ENCODE assay signal across 8 cellular contexts in the genomic region with DNA sequence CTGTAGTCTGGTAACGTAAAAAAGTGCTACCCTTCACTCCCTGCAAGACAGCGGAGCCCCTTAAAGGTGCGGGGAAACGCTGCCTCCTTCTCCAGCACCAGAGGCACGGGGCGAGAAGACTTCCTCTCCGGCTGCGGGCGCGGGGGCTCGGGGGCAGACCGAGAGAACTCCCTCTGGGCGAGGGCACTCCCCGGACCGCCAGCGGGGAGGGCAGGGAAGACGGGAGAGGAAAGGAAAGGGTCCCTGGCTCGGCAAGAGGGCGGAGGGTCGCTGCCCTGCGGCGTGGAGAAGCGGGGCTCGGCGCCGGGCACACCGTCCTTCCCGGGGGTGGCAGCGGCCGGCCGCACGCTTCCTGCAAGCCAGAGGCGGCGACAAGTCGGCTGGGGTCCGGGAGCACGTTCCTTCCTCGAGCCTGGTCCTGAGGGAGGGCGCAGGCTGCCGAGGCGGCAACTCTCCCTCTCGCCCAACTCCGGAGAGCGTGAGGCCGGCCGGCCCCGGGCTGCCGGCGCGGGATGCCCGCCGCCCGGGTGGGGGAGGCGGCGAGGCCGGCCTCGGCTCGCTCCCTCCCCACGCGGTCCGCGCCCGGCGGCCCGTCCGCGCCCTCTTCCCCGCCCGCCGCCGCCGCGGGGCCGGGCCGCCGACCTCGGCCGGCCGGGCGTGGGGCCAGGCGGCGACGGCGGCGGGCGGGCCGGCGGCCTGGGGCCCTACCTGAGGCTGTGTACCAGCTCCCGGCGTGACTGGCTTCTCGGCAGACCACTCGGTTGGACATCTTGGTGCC. TPM values are rescaled to one million over a fixed set of nuclear protein-coding genes. Genes with fewer than 3 reads are reported as not detected.
DNase-seq lines count a peak whose midpoint lies in the region; ATAC-seq, FAIRE-seq and TF ChIP-seq lines count a peak whose summit lies in the region.

No MANE protein-coding gene starts in this region.

- H3K4me1 Mint-ChIP-seq in activated CD4-positive, alpha-beta T cell treated with anti-CD3 and anti-CD28 coated beads for 36 hours = peaks cover 44% of the 10 kb centered on the region

- no peak overlapping the region for H2AFZ ChIP-seq in HepG2 (ENCODE audit: low read length)

- H3K4me3 ChIP-seq in HepG2 (replicated peaks in 1 of 3; ENCODE audit: insufficient read depth in 1 of 3, low read depth in 2 of 3, low read length in 3 of 3) = peak overlapping the region; percentile 87 to 99 (median 95)

- no peaks in the 10 kb centered on the region for H3K36me3 ChIP-seq in HepG2 (replicated peaks in 1 of 2; ENCODE audit: control insufficient read depth in 1 of 2, insufficient read depth in 2 of 2, low read length in 2 of 2)

- ATAC-seq in GM21390 (IDR thresholded peaks at IDR 0.05; ENCODE audit: unreplicated experiment) = peak; percentile 18
- ATAC-seq in activated CD4-positive, alpha-beta T cell treated with anti-CD3 and anti-CD28 coated beads for 36 hours = peak; percentile 2
- ATAC-seq in HepG2 = peak; percentile 1; the same call in 2 of the 3 replicates

- H4K20me1 ChIP-seq in HepG2 (ENCODE audit: insufficient read depth, low read length) = peaks cover 41% of the 10 kb centered on the region

- peak overlapping the region; percentile 84 for H3K9ac ChIP-seq in HepG2 (ENCODE audit: insufficient read depth, low read depth, low read length)

- no peak for FAIRE-seq in HepG2 (lab: Jason Lieb, UNC)

- peaks cover 46% of the 10 kb centered on the region for H3K79me2 ChIP-seq in HepG2 (ENCODE audit: insufficient read depth, low read length)

- DNase-seq in EH (ENCODE audit: low read depth) (peak; percentile 49), HuH-7 (ENCODE audit: low spot score) (peak; percentile 17), HepG2 (ENCODE audit: low spot score) (no peak), inferior parietal cortex (ENCODE audit: extremely low spot score) (no peak)
- peak; percentile 61 for DNase-seq in activated CD4-positive, alpha-beta T cell treated with anti-CD3 and anti-CD28 coated beads for 36 hours
- DNase-seq in stimulated activated CD4-positive, alpha-beta T cell treated with anti-CD3 and anti-CD28 coated beads, Interleukin-4, amount 100 ng/mL, for 48 hours (ENCODE audit: low read depth in 2 of 2) = peak; percentile 15 to 20

- CTCF ChIA-PET in activated CD4-positive, alpha-beta T cell treated with anti-CD3 and anti-CD28 coated beads for 36 hours (lab: Charles Lee) = interaction anchor here (0.9 to 1.0 kb wide), 2 partner anchors 30 to 53 kb away, joined by 3 to 4 read pairs; partner anchors contain the start of genes DPY30 and SPAST
- CTCF ChIA-PET in HepG2 (lab: Yijun Ruan, JAX; ENCODE audit: low intra/inter-chr PET ratio, low total read pairs) = no interaction called here

- 0% methylated on average over 33 of the region's 92 CpGs for WGBS in HepG2 (ENCODE audit: low lambda C conversion rate)

- intact Hi-C loops in activated CD4-positive, alpha-beta T cell treated with anti-CD3 and anti-CD28 coated beads for 36 hours (cut with DNase I, micrococcal nuclease) = loop anchor here (1.0 to 10.0 kb wide), 8 partner anchors 29 to 618 kb away; partner anchors contain the start of genes BIRC6 (in 1 of the 2), DPY30 (in 1 of the 2), SLC30A6 (in 1 of the 2) and SPAST (in 1 of the 2)
- intact Hi-C loops in HepG2 (cut with micrococcal nuclease; ENCODE audit: unreplicated experiment) = loop anchor here (2.0 to 5.0 kb wide), 3 partner anchors 37 to 82 kb away; partner anchors contain the start of gene SPAST

- peaks cover 53% of the 10 kb centered on the region for H3K4me1 ChIP-seq in HepG2 (ENCODE audit: insufficient read depth, low read length)

- H3K27ac Mint-ChIP-seq in activated CD4-positive, alpha-beta T cell treated with anti-CD3 and anti-CD28 coated beads for 36 hours = peak overlapping the region; percentile 86

- peak overlapping the region; percentile 83 for H3K4me2 ChIP-seq in HepG2 (ENCODE audit: low read depth, low read length)

- 0 out of 2 replicates have a peak, but pooled peaks have one; percentile 7 for TF ChIP-seq CTCF in HepG2 (CRISPR knock-in tag; IDR thresholded peaks at IDR 0.05)

- TF ChIP-seq RAD21 in HepG2 (CRISPR knock-in tag; IDR thresholded peaks at IDR 0.05) = peak; percentile 47

- H3K9me3 Mint-ChIP-seq in activated CD4-positive, alpha-beta T cell treated with anti-CD3 and anti-CD28 coated beads for 36 hours (ENCODE audit: low read depth) = no peaks in the 10 kb centered on the region

- in situ Hi-C loops in HepG2 (cut with HindIII; ENCODE audit: extremely low pct_ligation_motif_present, low pct_unique_long_range_greater_than_20kb) = no loop called here

- no peaks in the 10 kb centered on the region for H3K9me3 ChIP-seq in HepG2 (ENCODE audit: low read length)

- H3K36me3 Mint-ChIP-seq in activated CD4-positive, alpha-beta T cell treated with anti-CD3 and anti-CD28 coated beads for 36 hours (ENCODE audit: low read depth) = peaks cover 22% of the 10 kb centered on the region

- H3K27me3 ChIP-seq in HepG2 (ENCODE audit: control insufficient read depth in 1 of 2, insufficient read depth in 2 of 2, low read length in 2 of 2) = no peaks in the 10 kb centered on the region; a peak in 1 of 5 replicates

- no TSS peak for BruUV-seq in HepG2 (replicated peaks; lab: Mats Ljungman, UMichigan)

- peak overlapping the region; percentile 47 for H3K27ac ChIP-seq in cingulate gyrus (ENCODE audit: low read depth, low read length)
- H3K27ac ChIP-seq in HepG2 (ENCODE audit: extremely low read length, insufficient read depth, low read length) = peak overlapping the region; percentile 77

- POLR2A ChIA-PET in activated CD4-positive, alpha-beta T cell treated with anti-CD3 and anti-CD28 coated beads for 36 hours (lab: Charles Lee) = interaction anchor here (1.0 to 1.6 kb wide), 4 partner anchors 11 to 54 kb away, joined by 3 to 7 read pairs (median 6); partner anchors contain the start of genes DPY30 and SPAST
- POLR2A ChIA-PET in HepG2 (lab: Yijun Ruan, JAX) = interaction anchor here (0.6 to 2.3 kb wide), 7 partner anchors 10 to 156 kb away, joined by 3 to 22 read pairs (median 5); partner anchors contain the start of genes DPY30, SLC30A6 and SPAST

- TF ChIP-seq EP300 in HepG2 (IDR thresholded peaks at IDR 0.05; ENCODE audit: low read depth in 2 of 2, low read length in 2 of 2) = no peak
- TF ChIP-seq EP300 in HepG2 (CRISPR knock-in tag; IDR thresholded peaks at IDR 0.05; ENCODE audit: borderline replicate concordance) = no peak

- H3K4me3 Mint-ChIP-seq in activated CD4-positive, alpha-beta T cell treated with anti-CD3 and anti-CD28 coated beads for 36 hours = peak overlapping the region; percentile 94

- TF ChIP-seq POLR2A in HepG2 (IDR thresholded peaks at IDR 0.05; ENCODE audit: insufficient read depth in 1 of 2, low read depth in 2 of 2, low read length in 2 of 2) = no peak; a peak in 1 of 4 replicates

- no peaks in the 10 kb centered on the region for H3K27me3 Mint-ChIP-seq in activated CD4-positive, alpha-beta T cell treated with anti-CD3 and anti-CD28 coated beads for 36 hours

RNA-seq across cellular contexts. Expression of gene MEMO1, which starts 1.1 kb away (rescaled TPM):
- total RNA-seq in activated CD4-positive, alpha-beta T cell treated with anti-CD3 and anti-CD28 coated beads for 36 hours = 10 to 100 TPM; 49.8 to 53.5 TPM
- total RNA-seq in HepG2 (2016; rRNA removed; fragmentation: Illumina TruSeq; extraction: Trizol) = 68.0 and 69.8 TPM in 2 replicates
- 140 and 144 TPM in 2 replicates for total RNA-seq in HepG2 (2016; cell fraction: cytosol; rRNA removed; fragmentation: Illumina TruSeq; extraction: Trizol; ENCODE audit: low read depth)
- 65.7 and 68.0 TPM in 2 replicates for total RNA-seq in HepG2 (2016; cell fraction: insoluble cytoplasmic fraction; rRNA removed; fragmentation: Illumina TruSeq; extraction: Trizol)
- 143 and 162 TPM in 2 replicates for total RNA-seq in HepG2 (2016; cell fraction: membrane; rRNA removed; fragmentation: Illumina TruSeq; extraction: Trizol)
- 45.7 and 49.1 TPM in 2 replicates for total RNA-seq in HepG2 (2016; cell fraction: nucleus; rRNA removed; fragmentation: Illumina TruSeq; extraction: Trizol)
- polyA plus RNA-seq in HepG2 (2011; rRNA removed) = 69.3 and 81.6 TPM in 2 replicates
- 51.1 and 54.3 TPM in 2 replicates for polyA plus RNA-seq in HepG2 (2011; cell fraction: cytosol; rRNA removed)
- 35.0 and 37.6 TPM in 2 replicates for polyA plus RNA-seq in HepG2 (2011; cell fraction: nucleus; rRNA removed)
- polyA plus RNA-seq in HepG2 (2012) = 80.1 and 81.8 TPM in 2 replicates
- 152 and 156 TPM in 2 replicates for polyA plus RNA-seq in HepG2 (2016; cell fraction: cytosol; fragmentation: Illumina TruSeq; extraction: Trizol; ENCODE audit: low read depth)
- polyA plus RNA-seq in HepG2 (2016; cell fraction: insoluble cytoplasmic fraction; fragmentation: Illumina TruSeq; extraction: Trizol; ENCODE audit: low read depth) = 81.9 and 84.7 TPM in 2 replicates
- polyA plus RNA-seq in HepG2 (2016; cell fraction: membrane; fragmentation: Illumina TruSeq; extraction: Trizol; ENCODE audit: low read depth) = 169 and 183 TPM in 2 replicates
- 55.9 and 58.9 TPM in 2 replicates for polyA plus RNA-seq in HepG2 (2016; cell fraction: nucleus; fragmentation: Illumina TruSeq; extraction: Trizol; ENCODE audit: insufficient read depth, low read depth)
- 33.0 and 51.0 TPM in 2 replicates for polyA minus RNA-seq in HepG2 (2011; rRNA and poly(A)+ RNA removed; ENCODE audit: low replicate concordance)
- polyA minus RNA-seq in HepG2 (2011; cell fraction: cytosol; rRNA and poly(A)+ RNA removed) = 36.1 and 40.9 TPM in 2 replicates
- 48.9 and 60.9 TPM in 2 replicates for polyA minus RNA-seq in HepG2 (2011; cell fraction: nucleus; rRNA and poly(A)+ RNA removed)

RNA-seq across cellular contexts. Expression of gene DPY30, which starts 29.9 kb away (rescaled TPM):
- total RNA-seq in activated CD4-positive, alpha-beta T cell treated with anti-CD3 and anti-CD28 coated beads for 36 hours = 10 to 100 TPM; 74.2 to 78.6 TPM
- total RNA-seq in HepG2 (2016; rRNA removed; fragmentation: Illumina TruSeq; extraction: Trizol) = 118 and 165 TPM in 2 replicates
- 40.1 and 50.6 TPM in 2 replicates for total RNA-seq in HepG2 (2016; cell fraction: cytosol; rRNA removed; fragmentation: Illumina TruSeq; extraction: Trizol; ENCODE audit: low read depth)
- total RNA-seq in HepG2 (2016; cell fraction: insoluble cytoplasmic fraction; rRNA removed; fragmentation: Illumina TruSeq; extraction: Trizol) = 124 and 177 TPM in 2 replicates
- total RNA-seq in HepG2 (2016; cell fraction: membrane; rRNA removed; fragmentation: Illumina TruSeq; extraction: Trizol) = 59.4 and 69.6 TPM in 2 replicates
- total RNA-seq in HepG2 (2016; cell fraction: nucleus; rRNA removed; fragmentation: Illumina TruSeq; extraction: Trizol) = 49.2 and 53.2 TPM in 2 replicates
- 78.9 and 98.1 TPM in 2 replicates for polyA plus RNA-seq in HepG2 (2011; rRNA removed)
- polyA plus RNA-seq in HepG2 (2011; cell fraction: cytosol; rRNA removed) = 74.9 and 105 TPM in 2 replicates
- polyA plus RNA-seq in HepG2 (2011; cell fraction: nucleus; rRNA removed) = 24.3 and 28.3 TPM in 2 replicates
- polyA plus RNA-seq in HepG2 (2012) = 123 and 125 TPM in 2 replicates
- 42.4 and 55.4 TPM in 2 replicates for polyA plus RNA-seq in HepG2 (2016; cell fraction: cytosol; fragmentation: Illumina TruSeq; extraction: Trizol; ENCODE audit: low read depth)
- polyA plus RNA-seq in HepG2 (2016; cell fraction: insoluble cytoplasmic fraction; fragmentation: Illumina TruSeq; extraction: Trizol; ENCODE audit: low read depth) = 196 and 205 TPM in 2 replicates
- 59.7 and 72.0 TPM in 2 replicates for polyA plus RNA-seq in HepG2 (2016; cell fraction: membrane; fragmentation: Illumina TruSeq; extraction: Trizol; ENCODE audit: low read depth)
- polyA plus RNA-seq in HepG2 (2016; cell fraction: nucleus; fragmentation: Illumina TruSeq; extraction: Trizol; ENCODE audit: insufficient read depth, low read depth) = 83.1 and 84.8 TPM in 2 replicates
- polyA minus RNA-seq in HepG2 (2011; rRNA and poly(A)+ RNA removed; ENCODE audit: low replicate concordance) = 9.6 and 24.6 TPM in 2 replicates
- 31.1 and 32.5 TPM in 2 replicates for polyA minus RNA-seq in HepG2 (2011; cell fraction: cytosol; rRNA and poly(A)+ RNA removed)
- polyA minus RNA-seq in HepG2 (2011; cell fraction: nucleus; rRNA and poly(A)+ RNA removed) = 18.8 and 27.2 TPM in 2 replicates

RNA-seq across cellular contexts. Expression of gene SPAST, which starts 53.7 kb away (rescaled TPM):
- 10 to 100 TPM; 16.8 to 19.5 TPM for total RNA-seq in activated CD4-positive, alpha-beta T cell treated with anti-CD3 and anti-CD28 coated beads for 36 hours
- 40.4 and 41.5 TPM in 2 replicates for total RNA-seq in HepG2 (2016; rRNA removed; fragmentation: Illumina TruSeq; extraction: Trizol)
- total RNA-seq in HepG2 (2016; cell fraction: cytosol; rRNA removed; fragmentation: Illumina TruSeq; extraction: Trizol; ENCODE audit: low read depth) = 23.2 and 26.1 TPM in 2 replicates
- total RNA-seq in HepG2 (2016; cell fraction: insoluble cytoplasmic fraction; rRNA removed; fragmentation: Illumina TruSeq; extraction: Trizol) = 37.5 and 39.9 TPM in 2 replicates
- 33.7 and 34.4 TPM in 2 replicates for total RNA-seq in HepG2 (2016; cell fraction: membrane; rRNA removed; fragmentation: Illumina TruSeq; extraction: Trizol)
- 24.5 and 29.2 TPM in 2 replicates for total RNA-seq in HepG2 (2016; cell fraction: nucleus; rRNA removed; fragmentation: Illumina TruSeq; extraction: Trizol)
- 8.1 and 11.5 TPM in 2 replicates for polyA plus RNA-seq in HepG2 (2011; rRNA removed)
- polyA plus RNA-seq in HepG2 (2011; cell fraction: cytosol; rRNA removed) = 4.7 and 7.3 TPM in 2 replicates
- 3.2 and 3.8 TPM in 2 replicates for polyA plus RNA-seq in HepG2 (2011; cell fraction: nucleus; rRNA removed)
- polyA plus RNA-seq in HepG2 (2012) = 11.4 and 14.0 TPM in 2 replicates
- 2.0 and 2.8 TPM in 2 replicates for polyA plus RNA-seq in HepG2 (2016; cell fraction: cytosol; fragmentation: Illumina TruSeq; extraction: Trizol; ENCODE audit: low read depth)
- polyA plus RNA-seq in HepG2 (2016; cell fraction: insoluble cytoplasmic fraction; fragmentation: Illumina TruSeq; extraction: Trizol; ENCODE audit: low read depth) = 20.2 and 21.0 TPM in 2 replicates
- polyA plus RNA-seq in HepG2 (2016; cell fraction: membrane; fragmentation: Illumina TruSeq; extraction: Trizol; ENCODE audit: low read depth) = 8.6 and 9.2 TPM in 2 replicates
- 18.4 and 19.9 TPM in 2 replicates for polyA plus RNA-seq in HepG2 (2016; cell fraction: nucleus; fragmentation: Illumina TruSeq; extraction: Trizol; ENCODE audit: insufficient read depth, low read depth)
- 5.2 and 7.0 TPM in 2 replicates for polyA minus RNA-seq in HepG2 (2011; rRNA and poly(A)+ RNA removed; ENCODE audit: low replicate concordance)
- 22.6 and 33.6 TPM in 2 replicates for polyA minus RNA-seq in HepG2 (2011; cell fraction: cytosol; rRNA and poly(A)+ RNA removed)
- 16.0 and 20.1 TPM in 2 replicates for polyA minus RNA-seq in HepG2 (2011; cell fraction: nucleus; rRNA and poly(A)+ RNA removed)

Comparison
In these comparisons a context has a peak if more than half of its experiments do, and no peak if none do; other contexts are left out.
1. DNase-seq: peak in EH (single experiment), HuH-7 (single experiment), activated CD4-positive, alpha-beta T cell treated with anti-CD3 and anti-CD28 coated beads for 36 hours (single experiment) and stimulated activated CD4-positive, alpha-beta T cell treated with anti-CD3 and anti-CD28 coated beads, Interleukin-4, amount 100 ng/mL, for 48 hours (2 of 2); none in HepG2 (single experiment) and inferior parietal cortex (single experiment).
2. Peak in every context shown above with its lines, with median percentiles within 50 percentile points of each other: ATAC-seq.